In the genomic region with DNA sequence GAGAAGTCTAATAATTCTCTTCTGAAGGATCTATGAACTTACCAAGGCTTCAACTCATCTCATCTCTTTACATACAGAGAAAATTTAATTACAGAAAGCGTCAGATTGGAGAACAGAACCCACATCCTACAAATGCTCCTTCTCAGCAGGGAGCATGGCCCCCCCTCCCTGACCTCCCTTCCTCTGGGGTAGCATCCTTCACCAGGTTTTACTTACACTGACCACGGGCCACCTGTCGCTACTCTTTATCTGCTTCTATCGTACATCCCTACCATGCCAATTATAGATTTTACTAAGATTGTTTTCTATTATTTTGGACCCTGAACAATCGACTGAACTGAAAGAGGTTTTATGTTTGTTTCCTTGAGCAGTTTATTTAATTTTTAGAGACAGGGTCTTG, we compare ENCODE assay signal across 22 cellular contexts. TPM values are rescaled to one million over a fixed set of nuclear protein-coding genes. Genes with fewer than 3 reads are reported as not detected.
"Had no signal": no experiment of that assay in that cellular context is flagged by ENCODE, and none has a peak within 500 bp of the region (broad histone marks: within the 10 kb centered on the region; RNA-seq: fewer than 3 reads in every experiment).

No MANE protein-coding gene starts in this region.

- H3K36me3 ChIP-seq: esophagus muscularis mucosa, gastrocnemius medialis, heart right ventricle, left lung, lower lobe of right lung, prostate gland, right lobe of liver, spleen, tibial artery, upper lobe of left lung, uterus had no signal

- DNase-seq: effector memory CD8-positive, alpha-beta T cell; gastrocnemius medialis; heart right ventricle; immature natural killer cell; left lung; lower lobe of right lung; naive B cell; right lobe of liver; spleen; stimulated activated CD4-positive, alpha-beta T cell treated with anti-CD3 and anti-CD28 coated beads, Interleukin-15, amount 100 ng/mL, for 24 hours; stimulated activated CD4-positive, alpha-beta T cell treated with anti-CD3 and anti-CD28 coated beads, Interleukin-1b, Interleukin-23, amount 100 ng/mL, for 48 hours; stimulated activated CD4-positive, alpha-beta T cell treated with anti-CD3 and anti-CD28 coated beads, Interleukin-4, amount 100 ng/mL, for 24 hours; tibial artery; upper lobe of left lung; uterus had no signal

- H3K27me3 ChIP-seq: gastrocnemius medialis, left lung, right lobe of liver, spleen, upper lobe of left lung, uterus had no signal

- H3K4me3 ChIP-seq: esophagus muscularis mucosa, gastrocnemius medialis, heart right ventricle, left lung, lower lobe of right lung, prostate gland, right lobe of liver, spleen, tibial artery, upper lobe of left lung, uterus had no signal

- H2AFZ ChIP-seq: parathyroid adenoma had no signal

- H3K9ac ChIP-seq: parathyroid adenoma had no signal

- ATAC-seq: effector memory CD8-positive, alpha-beta T cell; gastrocnemius medialis; heart right ventricle; left lung; lower lobe of right lung; right lobe of liver; stimulated activated memory B cell treated with anti-CD40 and anti-IgM and Interleukin-4, amounts not matched to agents 10 μg/mL and 1 μg/mL and 100 μg/mL, for 72 hours had no signal

- H3K9me3 ChIP-seq: esophagus muscularis mucosa, gastrocnemius medialis, heart right ventricle, left lung, lower lobe of right lung, prostate gland, right lobe of liver, spleen, tibial artery, upper lobe of left lung, uterus had no signal

- H3K27ac ChIP-seq: epithelial cell of prostate, gastrocnemius medialis, heart right ventricle, left lung, lower lobe of right lung, parathyroid adenoma, prostate gland, right lobe of liver, spleen, tibial artery, upper lobe of left lung, uterus had no signal

- H3K79me2 ChIP-seq: parathyroid adenoma had no signal

- H3K4me1 ChIP-seq: gastrocnemius medialis, heart right ventricle, left lung, lower lobe of right lung, parathyroid adenoma, prostate gland, right lobe of liver, spleen, tibial artery, upper lobe of left lung, uterus had no signal

RNA-seq across cellular contexts. Expression of a gene that starts 25.8 kb away (rescaled TPM):
- total RNA-seq: esophagus muscularis mucosa, gastrocnemius medialis, heart right ventricle, omental fat pad, skeletal muscle tissue, spleen had no signal
